Comparison of ENCODE assay signal across 10 cellular contexts in the genomic region with DNA sequence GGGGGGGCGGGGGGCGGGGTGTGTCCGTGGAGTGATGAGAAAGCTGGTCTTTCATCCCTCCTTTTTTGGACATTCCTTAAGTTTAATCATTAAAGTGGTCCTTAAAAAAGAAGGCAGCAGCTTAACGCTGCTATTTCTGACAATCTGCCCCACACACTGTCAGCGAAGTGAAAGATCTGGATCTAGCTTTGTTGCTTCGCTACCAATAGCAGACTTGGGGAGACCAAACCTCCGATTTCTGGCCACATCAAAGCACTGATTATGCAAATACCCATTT. TPM values are rescaled to one million over a fixed set of nuclear protein-coding genes. Genes with fewer than 3 reads are reported as not detected.
DNase-seq lines count a peak whose midpoint lies in the region; ATAC-seq and TF ChIP-seq lines count a peak whose summit lies in the region.
"Had no signal": no experiment of that assay in that cellular context is flagged by ENCODE, and none has a peak within 500 bp of the region (broad histone marks: within the 10 kb centered on the region; RNA-seq: fewer than 3 reads in every experiment).

No MANE protein-coding gene starts in this region.

- peaks cover 88 to 94% (median 90%) of the 10 kb centered on the region in 5 donors for H3K27me3 Mint-ChIP-seq in naive thymus-derived CD4-positive, alpha-beta T cell

- H3K4me3 ChIP-seq in A673 (ENCODE audit: low read depth, low read length, poor library complexity, severe bottlenecking) (peak overlapping the region; percentile 36), adipocyte (ENCODE audit: low read length) (peak overlapping the region; percentile 65), testis (no peak overlapping the region), body of pancreas (no peak overlapping the region)
- H3K4me3 ChIP-seq in naive thymus-derived CD4-positive, alpha-beta T cell (ENCODE audit: low read length) = peak overlapping the region; percentile 21
- H3K4me3 ChIP-seq: SJSA1 had no signal

- CTCF ChIA-PET in A673 (lab: Charles Lee) = no interaction called here
- CTCF ChIA-PET in naive thymus-derived CD4-positive, alpha-beta T cell (lab: Charles Lee) = interaction anchor here (1.4 kb wide), 1 partner anchor 12 kb away, joined by 3 read pairs; no protein-coding TSS in a partner anchor

- H3K27ac Mint-ChIP-seq in naive thymus-derived CD4-positive, alpha-beta T cell = peak overlapping the region in 1 of 9 donors; percentile 74

- H3K36me3 Mint-ChIP-seq in naive thymus-derived CD4-positive, alpha-beta T cell = peaks cover 0 to 6% (median 0%) of the 10 kb centered on the region in 5 donors

- ATAC-seq in naive thymus-derived CD4-positive, alpha-beta T cell = peak; percentile 30
- ATAC-seq in body of pancreas = no peak

- no TSS peak for BruUV-seq in A673 (replicated peaks; lab: Mats Ljungman, UMichigan)

- WGBS in testis, 2 donors = 2 to 7% methylated on average over 7 of the region's 7 CpGs
- 3% methylated on average over 7 of the region's 7 CpGs for WGBS in body of pancreas, 2 donors

- TF ChIP-seq CTCF in A673 (conservative IDR thresholded peaks at IDR 0.05; ENCODE audit: low read depth, low read length) (no peak), GM10266 (IDR thresholded peaks at IDR 0.05; ENCODE audit: control insufficient read depth, insufficient read depth, low read depth, missing control alignments) (no peak), testis (IDR thresholded peaks at IDR 0.05) (no peak), body of pancreas (IDR thresholded peaks at IDR 0.05) (no peak)

- H3K4me1 ChIP-seq in A673 (ENCODE audit: insufficient read depth, low read length, poor library complexity, severe bottlenecking) = peaks cover 16% of the 10 kb centered on the region
- peaks cover 8% of the 10 kb centered on the region for H3K4me1 ChIP-seq in adipocyte (ENCODE audit: control insufficient read depth, insufficient read depth, low read length)
- H3K4me1 ChIP-seq in naive thymus-derived CD4-positive, alpha-beta T cell (ENCODE audit: control insufficient read depth in 2 of 2, insufficient read depth in 2 of 2, low read length in 2 of 2) = peaks cover 10 to 32% of the 10 kb centered on the region in 2 donors
- peaks cover 9% of the 10 kb centered on the region for H3K4me1 ChIP-seq in testis
- peaks cover 35% of the 10 kb centered on the region for H3K4me1 ChIP-seq in body of pancreas

- H3K27me3 ChIP-seq in A673 (replicated peaks; ENCODE audit: insufficient read depth, low read depth, low read length, poor library complexity) = peaks cover 82% of the 10 kb centered on the region
- H3K27me3 ChIP-seq in adipocyte (replicated peaks; ENCODE audit: control insufficient read depth, insufficient read depth, low read length) = peaks cover 79% of the 10 kb centered on the region
- H3K27me3 ChIP-seq in naive thymus-derived CD4-positive, alpha-beta T cell (ENCODE audit: control insufficient read depth in 2 of 2, insufficient read depth in 2 of 2, low read length in 2 of 2) = peaks cover 10 to 58% of the 10 kb centered on the region in 2 donors
- H3K27me3 ChIP-seq in testis = peaks cover 12% of the 10 kb centered on the region
- peaks cover 3 to 41% of the 10 kb centered on the region in 2 donors for H3K27me3 ChIP-seq in body of pancreas

- H3K36me3 ChIP-seq in A673 (ENCODE audit: insufficient read depth, low read length, poor library complexity, severe bottlenecking) = no peaks in the 10 kb centered on the region
- H3K36me3 ChIP-seq in adipocyte (ENCODE audit: control insufficient read depth, insufficient read depth, low read length, severe bottlenecking) = no peaks in the 10 kb centered on the region
- H3K36me3 ChIP-seq in naive thymus-derived CD4-positive, alpha-beta T cell (ENCODE audit: control insufficient read depth in 2 of 3, insufficient read depth in 3 of 3, low read length in 3 of 3) = no peaks in the 10 kb centered on the region
- H3K36me3 ChIP-seq in testis (ENCODE audit: low read depth, missing control alignments) = no peaks in the 10 kb centered on the region
- H3K36me3 ChIP-seq in body of pancreas (replicated peaks in 1 of 2; ENCODE audit: insufficient read depth in 1 of 2, low read depth in 2 of 2) = no peaks in the 10 kb centered on the region
- H3K36me3 ChIP-seq: SJSA1 had no signal

- TF ChIP-seq POLR2A in testis (IDR thresholded peaks at IDR 0.05) = no peak
- no peak for TF ChIP-seq POLR2A in body of pancreas (IDR thresholded peaks at IDR 0.05)

- H3K4me1 Mint-ChIP-seq in naive thymus-derived CD4-positive, alpha-beta T cell = peaks cover 24 to 47% (median 43%) of the 10 kb centered on the region in 7 donors

- H3K9ac ChIP-seq in adipocyte (ENCODE audit: low read length) = no peak overlapping the region

- H3K9me3 Mint-ChIP-seq in naive thymus-derived CD4-positive, alpha-beta T cell = peaks cover 0 to 24% (median 16%) of the 10 kb centered on the region in 11 donors

- DNase-seq in A673 (ENCODE audit: low spot score) = no peak
- DNase-seq in GM10266 (ENCODE audit: extremely low spot score) = peak; percentile 29
- DNase-seq in adipocyte (ENCODE audit: low read depth) = no peak
- DNase-seq in naive thymus-derived CD4-positive, alpha-beta T cell = no peak
- DNase-seq in testis = no peak
- no peak for DNase-seq in NCI-H1417 (lab: John Stamatoyannopoulos, UW)
- no peak for DNase-seq in NCI-H526 (lab: John Stamatoyannopoulos, UW)
- DNase-seq in body of pancreas = no peak
- DNase-seq: activated CD8-positive, alpha-beta memory T cell treated with anti-CD3 and anti-CD28 coated beads, Interleukin-2, amount 50 U/mL, for 48 hours had no signal

- H3K4me3 Mint-ChIP-seq in naive thymus-derived CD4-positive, alpha-beta T cell = peak overlapping the region; percentile 24 to 83 (median 65)

- intact Hi-C loops in A673 (cut with micrococcal nuclease; ENCODE audit: unreplicated experiment) (no loop called here), testis (cut with DNase I; ENCODE audit: low total_unique reads) (no loop called here), body of pancreas (cut with DNase I) (no loop called here)
- intact Hi-C loops in naive thymus-derived CD4-positive, alpha-beta T cell (cut with micrococcal nuclease) = no loop called here

- H3K27ac ChIP-seq in A673 (ENCODE audit: low read depth, low read length, poor library complexity, severe bottlenecking) (no peak overlapping the region), testis (no peak overlapping the region), body of pancreas (no peak overlapping the region)
- no peak overlapping the region for H3K27ac ChIP-seq in naive thymus-derived CD4-positive, alpha-beta T cell (ENCODE audit: low read depth, low read length)
- H3K27ac ChIP-seq: SJSA1 had no signal

- H3K9me3 ChIP-seq in A673 (ENCODE audit: low read depth, low read length, poor library complexity, severe bottlenecking) (no peaks in the 10 kb centered on the region), adipocyte (ENCODE audit: control insufficient read depth, low read length) (peaks cover 6% of the 10 kb centered on the region), testis (no peaks in the 10 kb centered on the region), body of pancreas (no peaks in the 10 kb centered on the region)
- no peaks in the 10 kb centered on the region for H3K9me3 ChIP-seq in naive thymus-derived CD4-positive, alpha-beta T cell (ENCODE audit: control insufficient read depth in 2 of 3, low read length in 3 of 3)
- H3K9me3 ChIP-seq: SJSA1 had no signal

- POLR2A ChIA-PET in A673 (lab: Charles Lee; ENCODE audit: low non-redundant PET) = no interaction called here
- POLR2A ChIA-PET in naive thymus-derived CD4-positive, alpha-beta T cell (lab: Charles Lee) = interaction anchor here (1.4 kb wide), 1 partner anchor 11 kb away, joined by 3 read pairs; no protein-coding TSS in a partner anchor

RNA-seq across cellular contexts. Expression of gene NEUROG2, which starts 5.9 kb away (rescaled TPM):
- total RNA-seq in A673 (2021) (not detected in 2 replicates), testis (1 to 10 TPM in 1 of 2 donors, under 1 TPM in 1; 0.62 to 3.8 TPM), body of pancreas (not detected)
- under 1 TPM in 1 of 5 experiments, not detected in 4; 0.10 TPM for total RNA-seq in naive thymus-derived CD4-positive, alpha-beta T cell
- not detected for polyA plus RNA-seq in naive thymus-derived CD4-positive, alpha-beta T cell
- polyA plus RNA-seq in testis (ENCODE audit: insufficient read depth, low read depth, low replicate concordance) = 4.1 TPM
- total RNA-seq: SJSA1 had no signal

Comparison
In these comparisons a context has a peak if more than half of its experiments do, and no peak if none do; other contexts are left out.
1. H3K4me3 ChIP-seq: peak in A673 (single experiment), adipocyte (single experiment) and naive thymus-derived CD4-positive, alpha-beta T cell (single experiment); none in testis (0 of 2) and body of pancreas (0 of 2).